In genomic region chr3:151382671-151383070, GRCh38 we compare ENCODE assay signal across 12 cellular contexts. TPM values are rescaled to one million over a fixed set of nuclear protein-coding genes. Genes with fewer than 3 reads are reported as not detected.
A peak's percentile ranks its signal among the peaks of the same experiment; 100 is the strongest.
DNase-seq lines count a peak whose midpoint lies in the region; ATAC-seq and TF ChIP-seq lines count a peak whose summit lies in the region.
"Had no signal": no experiment of that assay in that cellular context is flagged by ENCODE, and none has a peak within 500 bp of the region (broad histone marks: within the 10 kb centered on the region; RNA-seq: fewer than 3 reads in every experiment).

No MANE protein-coding gene starts in this region.

- H3K27ac ChIP-seq in OCI-LY3 (ENCODE audit: low read length) (peak overlapping the region; percentile 93), neutrophil (peak overlapping the region; percentile 76)
- H3K27ac ChIP-seq: upper lobe of left lung had no signal

- H3K4me3 ChIP-seq in OCI-LY3 (ENCODE audit: low read length) (peak overlapping the region; percentile 7; the same call in 1 of the 2 replicates), neutrophil (ENCODE audit: low read depth in 1 of 2, low read length in 1 of 2) (no peak overlapping the region)
- H3K4me3 ChIP-seq: upper lobe of left lung had no signal

- H3K9ac ChIP-seq in OCI-LY3 (ENCODE audit: low read length): peak overlapping the region; percentile 47

- no peaks in the 10 kb centered on the region for H3K79me2 ChIP-seq in OCI-LY3 (ENCODE audit: low read length)

- peak; percentile 39 for ATAC-seq in GM18907 (IDR thresholded peaks at IDR 0.05; ENCODE audit: unreplicated experiment)
- peak; percentile 49 for ATAC-seq in HG02642 (IDR thresholded peaks at IDR 0.05; ENCODE audit: poor library complexity, unreplicated experiment)
- no peak for ATAC-seq in GM19328 (IDR thresholded peaks at IDR 0.05; ENCODE audit: unreplicated experiment)
- ATAC-seq: activated CD8-positive, alpha-beta T cell treated with anti-CD3 and anti-CD28 coated beads for 36 hours; Right ventricle myocardium inferior had no signal

- no peaks in the 10 kb centered on the region for H3K27me3 Mint-ChIP-seq in activated T-helper 2 cell treated with anti-CD3 and anti-CD28 coated beads, Interferon-gamma antibody, Interleukin-2, Interleukin-4, amounts not matched to agents 10 μg/mL and 5 μg/mL and 100 μg/mL, durations not matched to agents 14 hours and 24 hours and 36 hours (ENCODE audit: low read depth)

- H3K36me3 Mint-ChIP-seq in activated T-helper 2 cell treated with anti-CD3 and anti-CD28 coated beads, Interferon-gamma antibody, Interleukin-2, Interleukin-4, amounts not matched to agents 10 μg/mL and 5 μg/mL and 100 μg/mL, durations not matched to agents 14 hours and 24 hours and 36 hours (ENCODE audit: low read depth): no peaks in the 10 kb centered on the region

- peaks cover 80% of the 10 kb centered on the region for H3K4me1 ChIP-seq in OCI-LY3 (ENCODE audit: low read length)
- peaks cover 55 to 59% of the 10 kb centered on the region in 2 experiments for H3K4me1 ChIP-seq in neutrophil (ENCODE audit: control insufficient read depth in 1 of 2, insufficient read depth in 1 of 2, low read depth in 1 of 2, low read length in 1 of 2)

- no peak for DNase-seq in putamen (ENCODE audit: low spot score)
- no peak for DNase-seq in activated T-helper 2 cell treated with anti-CD3 and anti-CD28 coated beads, Interferon-gamma antibody, Interleukin-2, Interleukin-4, amounts not matched to agents 10 μg/mL and 5 μg/mL and 100 μg/mL, durations not matched to agents 14 hours and 24 hours and 36 hours (ENCODE audit: low spot score)
- no peak for DNase-seq in activated CD4-positive, alpha-beta T cell treated with anti-CD3 and anti-CD28 coated beads for 1 hour
- DNase-seq: activated CD8-positive, alpha-beta T cell treated with anti-CD3 and anti-CD28 coated beads for 36 hours; upper lobe of left lung had no signal

- H3K4me2 ChIP-seq in OCI-LY3 (ENCODE audit: low read length): peak overlapping the region; percentile 79

- no peak overlapping the region for H3K4me3 Mint-ChIP-seq in activated T-helper 2 cell treated with anti-CD3 and anti-CD28 coated beads, Interferon-gamma antibody, Interleukin-2, Interleukin-4, amounts not matched to agents 10 μg/mL and 5 μg/mL and 100 μg/mL, durations not matched to agents 14 hours and 24 hours and 36 hours (ENCODE audit: low read depth)
- H3K4me3 Mint-ChIP-seq: activated CD8-positive, alpha-beta T cell treated with anti-CD3 and anti-CD28 coated beads for 36 hours had no signal

- no peaks in the 10 kb centered on the region for H3K9me3 Mint-ChIP-seq in activated T-helper 2 cell treated with anti-CD3 and anti-CD28 coated beads, Interferon-gamma antibody, Interleukin-2, Interleukin-4, amounts not matched to agents 10 μg/mL and 5 μg/mL and 100 μg/mL, durations not matched to agents 14 hours and 24 hours and 36 hours
- H3K9me3 Mint-ChIP-seq: activated CD8-positive, alpha-beta T cell treated with anti-CD3 and anti-CD28 coated beads for 36 hours had no signal

- intact Hi-C loops in activated T-helper 2 cell treated with anti-CD3 and anti-CD28 coated beads, Interferon-gamma antibody, Interleukin-2, Interleukin-4, amounts not matched to agents 10 μg/mL and 5 μg/mL and 100 μg/mL, durations not matched to agents 14 hours and 24 hours and 36 hours (cut with micrococcal nuclease): no loop called here

- H3K9me3 ChIP-seq in OCI-LY3 (ENCODE audit: insufficient read depth, low read length): no peaks in the 10 kb centered on the region
- H3K9me3 ChIP-seq in neutrophil: no peaks in the 10 kb centered on the region
- H3K9me3 ChIP-seq: upper lobe of left lung had no signal

- H3K36me3 ChIP-seq in OCI-LY3 (replicated peaks; ENCODE audit: low read depth, low read length) (no peaks in the 10 kb centered on the region), neutrophil (no peaks in the 10 kb centered on the region)
- H3K36me3 ChIP-seq: upper lobe of left lung had no signal

- H3K27me3 ChIP-seq in OCI-LY3 (ENCODE audit: low read depth, low read length) (no peaks in the 10 kb centered on the region), neutrophil (no peaks in the 10 kb centered on the region)
- H3K27me3 ChIP-seq: upper lobe of left lung had no signal

- H3K27ac Mint-ChIP-seq in activated T-helper 2 cell treated with anti-CD3 and anti-CD28 coated beads, Interferon-gamma antibody, Interleukin-2, Interleukin-4, amounts not matched to agents 10 μg/mL and 5 μg/mL and 100 μg/mL, durations not matched to agents 14 hours and 24 hours and 36 hours: no peak overlapping the region
- H3K27ac Mint-ChIP-seq: activated CD8-positive, alpha-beta T cell treated with anti-CD3 and anti-CD28 coated beads for 36 hours had no signal

- peaks cover 5% of the 10 kb centered on the region for H3K4me1 Mint-ChIP-seq in activated T-helper 2 cell treated with anti-CD3 and anti-CD28 coated beads, Interferon-gamma antibody, Interleukin-2, Interleukin-4, amounts not matched to agents 10 μg/mL and 5 μg/mL and 100 μg/mL, durations not matched to agents 14 hours and 24 hours and 36 hours (ENCODE audit: low read depth)

- TF ChIP-seq CTCF in OCI-LY3 (IDR thresholded peaks at IDR 0.05; ENCODE audit: low read depth, low read length) (no peak), neutrophil (IDR thresholded peaks at IDR 0.05) (no peak)

- no peaks in the 10 kb centered on the region for H4K20me1 ChIP-seq in OCI-LY3 (ENCODE audit: insufficient read depth, low read length)

- H2AFZ ChIP-seq in OCI-LY3 (ENCODE audit: low read depth, low read length): no peak overlapping the region

RNA-seq across cellular contexts. Expression of gene P2RY12, which starts 1.9 kb away (rescaled TPM):
- not detected in 2 replicates for total RNA-seq in activated T-helper 2 cell treated with anti-CD3 and anti-CD28 coated beads, Interferon-gamma antibody, Interleukin-2, Interleukin-4, amounts not matched to agents 10 μg/mL and 5 μg/mL and 100 μg/mL, durations not matched to agents 14 hours and 24 hours and 36 hours
- total RNA-seq: activated CD8-positive, alpha-beta T cell treated with anti-CD3 and anti-CD28 coated beads for 36 hours; endothelial cell of umbilical vein had no signal

RNA-seq across cellular contexts. Expression of gene P2RY13, which starts 53.3 kb away (rescaled TPM):
- not detected in 2 replicates for total RNA-seq in activated T-helper 2 cell treated with anti-CD3 and anti-CD28 coated beads, Interferon-gamma antibody, Interleukin-2, Interleukin-4, amounts not matched to agents 10 μg/mL and 5 μg/mL and 100 μg/mL, durations not matched to agents 14 hours and 24 hours and 36 hours
- total RNA-seq: activated CD8-positive, alpha-beta T cell treated with anti-CD3 and anti-CD28 coated beads for 36 hours; endothelial cell of umbilical vein had no signal
